22 cellular contexts compared by ENCODE assay signal in the genomic region with DNA sequence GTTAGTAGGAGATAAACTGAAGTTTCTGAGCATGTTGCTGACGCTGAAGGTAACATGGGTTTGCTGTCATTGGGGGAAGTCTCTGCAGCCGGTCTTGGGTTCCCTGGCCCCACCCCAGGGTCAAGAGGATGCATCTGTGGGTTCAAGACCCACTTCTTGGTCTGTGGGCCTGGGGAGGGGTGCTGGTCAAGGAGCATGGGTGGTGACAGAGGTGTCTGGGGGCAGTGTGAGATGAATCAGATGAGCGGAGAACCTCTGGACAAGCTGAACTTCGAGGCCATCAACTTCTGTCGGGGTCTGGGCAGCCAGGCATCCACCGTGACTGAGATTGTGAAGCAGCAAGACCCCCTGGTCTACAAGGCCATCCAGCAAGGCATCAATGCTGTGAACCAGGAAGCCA. TPM values are rescaled to one million over a fixed set of nuclear protein-coding genes. Genes with fewer than 3 reads are reported as not detected.
DNase-seq lines count a peak whose midpoint lies in the region; ATAC-seq lines count a peak whose summit lies in the region.
"Had no signal": no experiment of that assay in that cellular context is flagged by ENCODE, and none has a peak within 500 bp of the region (broad histone marks: within the 10 kb centered on the region; RNA-seq: fewer than 3 reads in every experiment).

No MANE protein-coding gene starts in this region.

- CTCF ChIA-PET in activated CD8-positive, alpha-beta memory T cell treated with anti-CD3 and anti-CD28 coated beads, Interleukin-2, amount 10 ng/mL, durations not matched to agents 7 days and 5 days (lab: Charles Lee), result no interaction called here

- H3K36me3 Mint-ChIP-seq in activated CD8-positive, alpha-beta memory T cell treated with anti-CD3 and anti-CD28 coated beads, Interleukin-2, amount 10 ng/mL, durations not matched to agents 7 days and 5 days, result peaks cover 11% of the 10 kb centered on the region

- intact Hi-C loops in posterior vena cava (cut with DNase I), result no loop called here

- H3K4me3 Mint-ChIP-seq in activated CD8-positive, alpha-beta memory T cell treated with anti-CD3 and anti-CD28 coated beads, Interleukin-2, amount 10 ng/mL, durations not matched to agents 7 days and 5 days, result no peak overlapping the region
- H3K4me3 Mint-ChIP-seq: B cell; CD4-positive, alpha-beta T cell; CD8-positive, alpha-beta T cell had no signal

- DNase-seq in activated CD8-positive, alpha-beta memory T cell treated with anti-CD3 and anti-CD28 coated beads, Interleukin-2, amount 10 ng/mL, durations not matched to agents 7 days and 5 days, result peak; percentile 21
- no peak for DNase-seq in activated CD8-positive, alpha-beta memory T cell treated with anti-CD3 and anti-CD28 coated beads for 24 hours
- DNase-seq in mesenteric fat pad (ENCODE audit: low spot score), result peak; percentile 71
- peak; percentile 49 for DNase-seq in posterior vena cava (ENCODE audit: low spot score)
- DNase-seq in DMS114 treated with DMSO at 0.1 percent for 48 hours (lab: John Stamatoyannopoulos, UW; ENCODE audit: unreplicated experiment), result no peak
- DNase-seq: AML-193; Caco-2; Calu3; CD4-positive, alpha-beta T cell; DMS153; DMS53; DMS79; DND-41; EL; GDM1 had no signal

- ATAC-seq in activated CD8-positive, alpha-beta memory T cell treated with anti-CD3 and anti-CD28 coated beads, Interleukin-2, amount 10 ng/mL, durations not matched to agents 7 days and 5 days, result no peak
- no peak for ATAC-seq in GM18498 (IDR thresholded peaks at IDR 0.05; ENCODE audit: unreplicated experiment)
- ATAC-seq: A549; CD8-positive, alpha-beta T cell; GM12878 had no signal

- peaks cover 9% of the 10 kb centered on the region for H3K9me3 Mint-ChIP-seq in activated CD8-positive, alpha-beta memory T cell treated with anti-CD3 and anti-CD28 coated beads, Interleukin-2, amount 10 ng/mL, durations not matched to agents 7 days and 5 days (ENCODE audit: low read depth)

- peaks cover 21% of the 10 kb centered on the region for H3K27me3 Mint-ChIP-seq in activated CD8-positive, alpha-beta memory T cell treated with anti-CD3 and anti-CD28 coated beads, Interleukin-2, amount 10 ng/mL, durations not matched to agents 7 days and 5 days

- H3K4me1 Mint-ChIP-seq in activated CD8-positive, alpha-beta memory T cell treated with anti-CD3 and anti-CD28 coated beads, Interleukin-2, amount 10 ng/mL, durations not matched to agents 7 days and 5 days, result no peaks in the 10 kb centered on the region
- H3K4me1 Mint-ChIP-seq: B cell had no signal

- H3K27ac Mint-ChIP-seq in activated CD8-positive, alpha-beta memory T cell treated with anti-CD3 and anti-CD28 coated beads, Interleukin-2, amount 10 ng/mL, durations not matched to agents 7 days and 5 days, result no peak overlapping the region
- H3K27ac Mint-ChIP-seq: B cell; CD4-positive, alpha-beta T cell; CD8-positive, alpha-beta T cell had no signal

RNA-seq across cellular contexts. Expression of a gene that starts 51.9 kb away (rescaled TPM):
- not detected for total RNA-seq in activated CD8-positive, alpha-beta memory T cell treated with anti-CD3 and anti-CD28 coated beads, Interleukin-2, amount 10 ng/mL, durations not matched to agents 7 days and 5 days
- total RNA-seq in mesenteric fat pad (not detected), posterior vena cava (not detected)
- total RNA-seq: B cell; Caco-2; Calu3; CD4-positive, alpha-beta T cell; CD8-positive, alpha-beta T cell; Daoy; G401 had no signal

Comparison
In these comparisons a context has a peak if more than half of its experiments do, and no peak if none do; other contexts are left out.
1. DNase-seq: peak in activated CD8-positive, alpha-beta memory T cell treated with anti-CD3 and anti-CD28 coated beads, Interleukin-2, amount 10 ng/mL, durations not matched to agents 7 days and 5 days (single experiment), mesenteric fat pad (single experiment) and posterior vena cava (single experiment); none in activated CD8-positive, alpha-beta memory T cell treated with anti-CD3 and anti-CD28 coated beads for 24 hours (single experiment) and DMS114 treated with DMSO at 0.1 percent for 48 hours (single experiment).